In genomic region chr1:116990612-116991151, GRCh38 we compare ENCODE assay signal across 10 cellular contexts. TPM values are rescaled to one million over a fixed set of nuclear protein-coding genes. Genes with fewer than 3 reads are reported as not detected.
DNase-seq lines count a peak whose midpoint lies in the region; ATAC-seq, FAIRE-seq and TF ChIP-seq lines count a peak whose summit lies in the region.
"Had no signal": no experiment of that assay in that cellular context is flagged by ENCODE, and none has a peak within 500 bp of the region (broad histone marks: within the 10 kb centered on the region; RNA-seq: fewer than 3 reads in every experiment).

No MANE protein-coding gene starts in this region.

- no peak for ATAC-seq in GM18861 (IDR thresholded peaks at IDR 0.05; ENCODE audit: unreplicated experiment)
- ATAC-seq: K562 had no signal

- no peak overlapping the region for H3K9ac ChIP-seq in fibroblast of lung (ENCODE audit: insufficient read depth, low read length)

- FAIRE-seq in frontal cortex (lab: Jason Lieb, UNC), result no peak

- H3K79me2 ChIP-seq in fibroblast of lung (ENCODE audit: control insufficient read depth, insufficient read depth, low read length) (no peaks in the 10 kb centered on the region), hepatocyte (no peaks in the 10 kb centered on the region)

- DNase-seq in GM03348 (ENCODE audit: low spot score) (peak; percentile 87), SJCRH30 (peak; percentile 92 to 94), fibroblast of lung (ENCODE audit: low read depth in 2 of 2) (peak; percentile 76 to 98), pons (ENCODE audit: low spot score) (peak; percentile 41), frontal cortex (ENCODE audit: low spot score in 2 of 2) (no peak), hepatocyte (ENCODE audit: low spot score) (no peak), SW 1271 (lab: John Stamatoyannopoulos, UW) (no peak)
- DNase-seq: stimulated activated CD4-positive, alpha-beta T cell treated with anti-CD3 and anti-CD28 coated beads, Interleukin-12 subunit alpha, Interleukin-12 subunit beta, amount 100 ng/mL, for 4 hours had no signal

- H3K4me3 ChIP-seq in SJCRH30 (no peak overlapping the region), fibroblast of lung (replicated peaks in 1 of 4; ENCODE audit: control extremely low read depth in 1 of 4, insufficient read depth in 1 of 4, low read depth in 3 of 4, low read length in 4 of 4) (no peak overlapping the region), hepatocyte (no peak overlapping the region)
- H3K4me3 ChIP-seq: K562 had no signal

- H3K4me2 ChIP-seq in fibroblast of lung (ENCODE audit: extremely low read depth, insufficient read depth, low read length) (peak overlapping the region; percentile 40), hepatocyte (no peak overlapping the region)

- H2AFZ ChIP-seq in fibroblast of lung (ENCODE audit: low read length) (no peak overlapping the region), hepatocyte (no peak overlapping the region)

- H3K4me1 ChIP-seq in SJCRH30 (peaks cover 19% of the 10 kb centered on the region), fibroblast of lung (ENCODE audit: control insufficient read depth, extremely low read depth, insufficient read depth, low read length) (peaks cover 2% of the 10 kb centered on the region), hepatocyte (ENCODE audit: insufficient read depth) (peaks cover 5% of the 10 kb centered on the region)

- no peaks in the 10 kb centered on the region for H3K9me2 ChIP-seq in hepatocyte (replicated peaks; ENCODE audit: insufficient read depth)

- H3K27ac ChIP-seq in SJCRH30 (peak overlapping the region; percentile 75), fibroblast of lung (ENCODE audit: insufficient read depth, low read length) (peak overlapping the region; percentile 3), hepatocyte (no peak overlapping the region)

- TF ChIP-seq CTCF in fibroblast of lung (conservative IDR thresholded peaks at IDR 0.05 in 1 of 2, IDR thresholded peaks at IDR 0.05 in 1 of 2; ENCODE audit: low read depth in 1 of 2, low read length in 2 of 2) (no peak), hepatocyte (IDR thresholded peaks at IDR 0.05; ENCODE audit: poor library complexity) (no peak)

- H3K9me3 ChIP-seq in SJCRH30 (replicated peaks), result no peaks in the 10 kb centered on the region
- no peaks in the 10 kb centered on the region for H3K9me3 ChIP-seq in fibroblast of lung (ENCODE audit: control insufficient read depth, insufficient read depth, low read depth, low read length)
- H3K9me3 ChIP-seq in hepatocyte (ENCODE audit: low read depth), result no peaks in the 10 kb centered on the region

- WGBS in hepatocyte (ENCODE audit: low lambda C conversion rate, missing lambda C conversion rate), result 90% methylated on average over 12 of the region's 12 CpGs

- H3K27me3 ChIP-seq in SJCRH30, result no peaks in the 10 kb centered on the region
- H3K27me3 ChIP-seq in fibroblast of lung (ENCODE audit: control insufficient read depth, insufficient read depth, low read length), result no peaks in the 10 kb centered on the region
- H3K27me3 ChIP-seq in hepatocyte, result no peaks in the 10 kb centered on the region

- peaks cover 7% of the 10 kb centered on the region; the same call in 1 of the 2 replicates for H3K36me3 ChIP-seq in SJCRH30
- no peaks in the 10 kb centered on the region for H3K36me3 ChIP-seq in fibroblast of lung (ENCODE audit: control insufficient read depth, insufficient read depth, low read length)
- H3K36me3 ChIP-seq in hepatocyte (replicated peaks; ENCODE audit: insufficient read depth, low read depth), result no peaks in the 10 kb centered on the region

- H4K20me1 ChIP-seq in fibroblast of lung (ENCODE audit: control insufficient read depth, extremely low read depth, insufficient read depth, low read length) (no peaks in the 10 kb centered on the region), hepatocyte (ENCODE audit: insufficient read depth, poor library complexity, severe bottlenecking) (no peaks in the 10 kb centered on the region)

RNA-seq across cellular contexts. Expression of gene CD101, which starts 10.9 kb away (rescaled TPM):
- 1.7 and 2.3 TPM in 2 replicates for total RNA-seq in SJCRH30 (2014; rRNA removed; shearing (Covaris generic))
- total RNA-seq in fibroblast of lung (under 0.01 TPM in 1 of 2 replicates, not detected in the other), frontal cortex (0.82 TPM), hepatocyte (0.13 and 0.60 TPM in 2 replicates)
- polyA plus RNA-seq in fibroblast of lung (0.25 TPM in 1 of 2 replicates, not detected in the other), hepatocyte (not detected in 2 replicates)
- not detected in 2 replicates for polyA plus RNA-seq in fibroblast of lung (2012)
- not detected in 2 replicates for polyA minus RNA-seq in fibroblast of lung (ENCODE audit: low replicate concordance)

Comparison
In these comparisons a context has a peak if more than half of its experiments do, and no peak if none do; other contexts are left out.
1. DNase-seq: peak in GM03348 (single experiment), SJCRH30 (2 of 2), fibroblast of lung (2 of 2) and pons (single experiment); none in frontal cortex (0 of 2), hepatocyte (single experiment) and SW 1271 (0 of 2).